Comparison of ENCODE assay signal across 14 cellular contexts in genomic region chr10:120945801-120946302, GRCh38.
DNase-seq lines count a peak whose midpoint lies in the region; ATAC-seq and TF ChIP-seq lines count a peak whose summit lies in the region.
"Had no signal": no experiment of that assay in that cellular context is flagged by ENCODE, and none has a peak within 500 bp of the region (broad histone marks: within the 10 kb centered on the region; RNA-seq: fewer than 3 reads in every experiment).

No MANE protein-coding gene starts in this region.

- TF ChIP-seq CTCF in type B pancreatic cell (conservative IDR thresholded peaks at IDR 0.05) = no peak
- TF ChIP-seq CTCF in tibial nerve (IDR thresholded peaks at IDR 0.05) = no peak

- ATAC-seq in activated naive CD4-positive, alpha-beta T cell treated with anti-CD3 and anti-CD28 coated beads, Interleukin-2, amount 50 U/mL, for 72 hours = no peak
- no peak for ATAC-seq in GM21367 (IDR thresholded peaks at IDR 0.05; ENCODE audit: unreplicated experiment)

- no peak for TF ChIP-seq EP300 in tibial nerve (IDR thresholded peaks at IDR 0.05)

- peak overlapping the region; percentile 29 for H3K27ac Mint-ChIP-seq in type B pancreatic cell
- H3K27ac Mint-ChIP-seq in activated naive CD4-positive, alpha-beta T cell treated with anti-CD3 and anti-CD28 coated beads, Interleukin-2, amount 50 U/mL, for 72 hours = no peak overlapping the region
- H3K27ac Mint-ChIP-seq: memory B cell had no signal

- H3K4me1 ChIP-seq in esophagus (ENCODE audit: control insufficient read depth in 2 of 2, insufficient read depth in 2 of 2, low read length in 1 of 2) (peaks cover 3% of the 10 kb centered on the region in 2 donors), tibial nerve (peaks cover 0 to 23% (median 8%) of the 10 kb centered on the region in 4 donors)

- H3K4me1 Mint-ChIP-seq in type B pancreatic cell (ENCODE audit: unreplicated experiment) = peaks cover 26% of the 10 kb centered on the region

- 32 to 42% methylated on average over 8 of the region's 8 CpGs for WGBS in esophagus, 2 donors
- 50 to 59% methylated on average over 8 of the region's 8 CpGs for WGBS in tibial nerve, 2 donors

- no peaks in the 10 kb centered on the region for H3K9me3 Mint-ChIP-seq in type B pancreatic cell
- no peaks in the 10 kb centered on the region for H3K9me3 Mint-ChIP-seq in activated naive CD4-positive, alpha-beta T cell treated with anti-CD3 and anti-CD28 coated beads, Interleukin-2, amount 50 U/mL, for 72 hours

- peaks cover 4% of the 10 kb centered on the region for H3K36me3 Mint-ChIP-seq in type B pancreatic cell
- no peaks in the 10 kb centered on the region for H3K36me3 Mint-ChIP-seq in activated naive CD4-positive, alpha-beta T cell treated with anti-CD3 and anti-CD28 coated beads, Interleukin-2, amount 50 U/mL, for 72 hours

- H3K27ac ChIP-seq in esophagus (ENCODE audit: low read depth in 2 of 2, low read length in 1 of 2) (peak overlapping the region; percentile 82 to 89), tibial nerve (no peak overlapping the region)

- no peaks in the 10 kb centered on the region for H3K36me3 ChIP-seq in esophagus (ENCODE audit: control insufficient read depth in 2 of 2, insufficient read depth in 2 of 2, low read length in 1 of 2)
- H3K36me3 ChIP-seq in tibial nerve = no peaks in the 10 kb centered on the region

- no peak overlapping the region for H3K4me3 Mint-ChIP-seq in type B pancreatic cell
- H3K4me3 Mint-ChIP-seq: memory B cell had no signal

- H3K27me3 ChIP-seq in esophagus (ENCODE audit: control insufficient read depth in 1 of 2, insufficient read depth in 2 of 2, low read length in 2 of 2) (no peaks in the 10 kb centered on the region), tibial nerve (peaks cover 0 to 20% of the 10 kb centered on the region in 2 donors)

- H3K4me3 ChIP-seq in esophagus (ENCODE audit: low read depth in 1 of 2, low read length in 2 of 2) = no peak overlapping the region
- H3K4me3 ChIP-seq in tibial nerve = no peak overlapping the region

- DNase-seq in NCI-H1105 treated with DMSO at 0.1 percent for 48 hours (lab: John Stamatoyannopoulos, UW) (peak; percentile 5), NCI-H1105 (lab: John Stamatoyannopoulos, UW) (no peak), midbrain (lab: John Stamatoyannopoulos, UW) (peak; percentile 89), type B pancreatic cell (ENCODE audit: extremely low spot score, unreplicated experiment) (no peak), tibial nerve (ENCODE audit: low spot score in 2 of 2) (no peak)
- DNase-seq in activated naive CD4-positive, alpha-beta T cell treated with anti-CD3 and anti-CD28 coated beads, Interleukin-2, amount 50 U/mL, for 72 hours (ENCODE audit: low spot score in 2 of 2) = no peak
- DNase-seq: 8988T; activated naive CD4-positive, alpha-beta T cell; HCEC 1CT; NCI-H1092; stimulated activated CD4-positive, alpha-beta T cell treated with anti-CD3 and anti-CD28 coated beads, Interleukin-2, amount 100 ng/mL, for 24 hours had no signal

- no peak for TF ChIP-seq POLR2A in tibial nerve (IDR thresholded peaks at IDR 0.05)

- H3K9me3 ChIP-seq in esophagus (ENCODE audit: control insufficient read depth in 2 of 2, insufficient read depth in 1 of 2, low read depth in 1 of 2, low read length in 1 of 2) (peaks cover 0 to 3% of the 10 kb centered on the region in 2 donors), tibial nerve (no peaks in the 10 kb centered on the region)

- H3K27me3 Mint-ChIP-seq in type B pancreatic cell = peaks cover 7% of the 10 kb centered on the region

Comparison
In these comparisons a context has a peak if more than half of its experiments do, and no peak if none do; other contexts are left out.
1. DNase-seq: peak in NCI-H1105 treated with DMSO at 0.1 percent for 48 hours (single experiment) and midbrain (single experiment); none in NCI-H1105 (single experiment), type B pancreatic cell (single experiment), activated naive CD4-positive, alpha-beta T cell treated with anti-CD3 and anti-CD28 coated beads, Interleukin-2, amount 50 U/mL, for 72 hours (0 of 2) and tibial nerve (0 of 2).
2. H3K27ac ChIP-seq: peak in esophagus (2 of 2); none in tibial nerve (0 of 4).